ENCODE assay signal across 1 cellular context in genomic region chr1:211959221-211959620, GRCh38.
TF ChIP-seq lines count a peak whose summit lies in the region.

No MANE protein-coding gene starts in this region.

TF ChIP-seq in HepG2, 621 proteins besides CTCF, POLR2A, EP300 and RAD21:
- no peak for TF ChIP-seq ZNF143 (CRISPR knock-in tag; IDR thresholded peaks at IDR 0.05)
- peak; percentile 23 for TF ChIP-seq AGO2 (optimal IDR thresholded peaks at IDR 0.05; ENCODE audit: low read depth, low read length)
